In genomic region chr1:27873671-27874384, GRCh38 we compare ENCODE assay signal across 10 cellular contexts. TPM values are rescaled to one million over a fixed set of nuclear protein-coding genes. Genes with fewer than 3 reads are reported as not detected.
A peak's percentile ranks its signal among the peaks of the same experiment; 100 is the strongest.
DNase-seq lines count a peak whose midpoint lies in the region; ATAC-seq and TF ChIP-seq lines count a peak whose summit lies in the region.
"Had no signal": no experiment of that assay in that cellular context is flagged by ENCODE, and none has a peak within 500 bp of the region (broad histone marks: within the 10 kb centered on the region; RNA-seq: fewer than 3 reads in every experiment).

No MANE protein-coding gene starts in this region.

- H3K4me1 ChIP-seq in adipocyte (ENCODE audit: control insufficient read depth, insufficient read depth, low read length) (peaks cover 11% of the 10 kb centered on the region), liver (ENCODE audit: control insufficient read depth in 4 of 4, insufficient read depth in 4 of 4, low read length in 3 of 4) (peaks cover 0 to 7% (median 5%) of the 10 kb centered on the region in 4 donors), thoracic aorta (ENCODE audit: control insufficient read depth in 1 of 2, low read depth in 2 of 2) (peaks cover 0 to 8% of the 10 kb centered on the region in 2 donors)

- H3K27ac ChIP-seq in liver (ENCODE audit: low read depth in 1 of 2, low read length in 2 of 2) (peak overlapping the region; percentile 66 to 70), thoracic aorta (peak overlapping the region in 1 of 2 donors; percentile 63)

- peak overlapping the region; percentile 88 for H3K4me3 ChIP-seq in adipocyte (ENCODE audit: low read length)
- peak overlapping the region in 1 of 3 donors; percentile 66 for H3K4me3 ChIP-seq in liver (ENCODE audit: low read depth in 1 of 3, low read length in 3 of 3)
- H3K4me3 ChIP-seq in thoracic aorta, result peak overlapping the region; percentile 85
- H3K4me3 ChIP-seq: PC-9 had no signal

- WGBS in liver, result 78% methylated on average over 16 of the region's 16 CpGs

- TF ChIP-seq CTCF in liver (IDR thresholded peaks at IDR 0.05; ENCODE audit: low read depth, low read length, missing input control) (no peak), thoracic aorta (IDR thresholded peaks at IDR 0.05) (no peak)

- H3K9me3 ChIP-seq in adipocyte (ENCODE audit: control insufficient read depth, low read length) (no peaks in the 10 kb centered on the region), liver (ENCODE audit: control insufficient read depth in 4 of 4, low read length in 3 of 4) (no peaks in the 10 kb centered on the region), thoracic aorta (no peaks in the 10 kb centered on the region)
- H3K9me3 ChIP-seq: pancreas had no signal

- ATAC-seq in thoracic aorta (ENCODE audit: insufficient number of reproducible peaks, low FRiP score, low read depth), result no peak
- no peak for ATAC-seq in HG03439 (IDR thresholded peaks at IDR 0.05; ENCODE audit: unreplicated experiment)
- ATAC-seq in GM18520 (IDR thresholded peaks at IDR 0.05; ENCODE audit: unreplicated experiment), result no peak

- DNase-seq in activated CD4-positive, alpha-beta T cell treated with anti-CD3 and anti-CD28 coated beads for 48 hours, result peak; percentile 29
- DNase-seq in activated CD4-positive, alpha-beta T cell treated with anti-CD3 and anti-CD28 coated beads, Interleukin-2, amount 50 U/mL, for 4 hours, result no peak
- DNase-seq in adipocyte (ENCODE audit: low read depth) (no peak), thoracic aorta (ENCODE audit: low spot score) (no peak), superior temporal gyrus (ENCODE audit: extremely low spot score) (no peak)
- DNase-seq: PC-9 had no signal

- no peak for TF ChIP-seq RAD21 in liver (IDR thresholded peaks at IDR 0.05)

- H3K36me3 ChIP-seq in adipocyte (ENCODE audit: control insufficient read depth, insufficient read depth, low read length, severe bottlenecking) (peaks cover 4% of the 10 kb centered on the region), liver (ENCODE audit: control insufficient read depth in 4 of 4, insufficient read depth in 3 of 4, low read depth in 1 of 4, low read length in 3 of 4) (no peaks in the 10 kb centered on the region), thoracic aorta (no peaks in the 10 kb centered on the region)
- H3K36me3 ChIP-seq: pancreas had no signal

- H3K27me3 ChIP-seq in adipocyte (replicated peaks; ENCODE audit: control insufficient read depth, insufficient read depth, low read length) (no peaks in the 10 kb centered on the region), liver (ENCODE audit: control insufficient read depth in 4 of 4, insufficient read depth in 4 of 4, low read length in 3 of 4) (no peaks in the 10 kb centered on the region), thoracic aorta (replicated peaks; ENCODE audit: insufficient read depth) (no peaks in the 10 kb centered on the region)
- H3K27me3 ChIP-seq: pancreas had no signal

- no peak overlapping the region for H3K9ac ChIP-seq in adipocyte (ENCODE audit: low read length)
- no peak overlapping the region for H3K9ac ChIP-seq in liver (ENCODE audit: low read depth in 1 of 2, low read length in 2 of 2)

TF ChIP-seq in liver, 16 proteins besides CTCF, POLR2A, EP300 and RAD21:
- TF ChIP-seq ATF3 (IDR thresholded peaks at IDR 0.05), result no peak
- TF ChIP-seq EGR1 (IDR thresholded peaks at IDR 0.05; ENCODE audit: low read depth in 2 of 2), result no peak
- TF ChIP-seq FOXA1 (IDR thresholded peaks at IDR 0.05), result no peak
- no peak for TF ChIP-seq HNF4A (conservative IDR thresholded peaks at IDR 0.05)
- TF ChIP-seq JUND (IDR thresholded peaks at IDR 0.05), result no peak

RNA-seq across cellular contexts. Expression of gene THEMIS2, which starts 1.5 kb away (rescaled TPM):
- total RNA-seq in liver (10 to 100 TPM; 15.4 to 17.7 TPM), thoracic aorta (100 to 1,000 TPM in 1 of 2 donors, 10 to 100 TPM in 1; 46.2 to 119 TPM)
- polyA plus RNA-seq in liver, result 1 to 10 TPM; 4.9 to 6.1 TPM

RNA-seq across cellular contexts. Expression of gene RPA2, which starts 40.5 kb away (rescaled TPM):
- total RNA-seq in liver (10 to 100 TPM; 10.6 to 40.4 TPM), thoracic aorta (10 to 100 TPM; 11.0 to 22.2 TPM)
- 10 to 100 TPM in 1 of 2 donors, 1 to 10 TPM in 1; 8.7 to 13.9 TPM for polyA plus RNA-seq in liver

RNA-seq across cellular contexts. Expression of gene PPP1R8, which starts 43.2 kb away (rescaled TPM):
- total RNA-seq in liver (10 to 100 TPM; 19.0 to 20.5 TPM), thoracic aorta (10 to 100 TPM; 37.2 to 40.8 TPM)
- 10 to 100 TPM in 1 of 2 donors, 1 to 10 TPM in 1; 3.1 to 15.9 TPM for polyA plus RNA-seq in liver
